14 cellular contexts compared by ENCODE assay signal in the genomic region with DNA sequence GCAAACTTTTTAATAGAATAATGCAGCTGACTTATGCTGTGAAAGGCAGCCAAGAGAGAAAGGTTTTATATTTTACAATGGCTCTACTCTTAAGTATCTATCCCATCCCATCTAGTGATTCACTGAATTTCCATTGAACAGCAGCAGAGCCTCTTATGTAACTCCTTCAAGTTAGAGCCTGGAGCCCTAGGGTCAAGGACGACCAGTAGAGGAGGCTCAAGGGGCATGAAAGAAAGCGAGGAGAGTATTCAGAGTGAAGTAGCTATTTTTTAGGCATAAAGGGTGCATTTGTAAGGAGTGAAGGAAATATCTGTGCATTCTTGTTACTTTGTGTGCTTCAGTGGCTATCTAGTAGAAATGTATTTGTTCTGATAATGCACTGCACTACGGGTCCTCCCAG.
DNase-seq lines count a peak whose midpoint lies in the region; ATAC-seq and TF ChIP-seq lines count a peak whose summit lies in the region.
"Had no signal": no experiment of that assay in that cellular context is flagged by ENCODE, and none has a peak within 500 bp of the region (broad histone marks: within the 10 kb centered on the region; RNA-seq: fewer than 3 reads in every experiment).

No MANE protein-coding gene starts in this region.

- CTCF ChIA-PET in WTC11 (lab: Charles Lee) = interaction anchor here (0.5 to 1.0 kb wide), 6 partner anchors 15 to 1081 kb away, joined by 3 to 4 read pairs (median 4); no protein-coding TSS in a partner anchor

- no peak overlapping the region for H3K27ac Mint-ChIP-seq in WTC11
- H3K27ac Mint-ChIP-seq in activated T-helper 2 cell treated with anti-CD3 and anti-CD28 coated beads, Interferon-gamma antibody, Interleukin-2, Interleukin-4, amounts not matched to agents 10 μg/mL and 5 μg/mL and 100 μg/mL, durations not matched to agents 14 hours and 24 hours and 36 hours = no peak overlapping the region
- H3K27ac Mint-ChIP-seq: activated CD8-positive, alpha-beta T cell treated with anti-CD3 and anti-CD28 coated beads for 36 hours; stimulated activated naive CD8-positive, alpha-beta T cell treated with anti-CD3 and anti-CD28 coated beads, Interleukin-15, Interleukin-2, amounts not matched to agents 100 ng/mL and 50 ng/mL, for 24 hours had no signal

- no peak overlapping the region for H3K4me3 Mint-ChIP-seq in WTC11
- no peak overlapping the region for H3K4me3 Mint-ChIP-seq in activated T-helper 2 cell treated with anti-CD3 and anti-CD28 coated beads, Interferon-gamma antibody, Interleukin-2, Interleukin-4, amounts not matched to agents 10 μg/mL and 5 μg/mL and 100 μg/mL, durations not matched to agents 14 hours and 24 hours and 36 hours (ENCODE audit: low read depth)
- H3K4me3 Mint-ChIP-seq: activated CD8-positive, alpha-beta T cell treated with anti-CD3 and anti-CD28 coated beads for 36 hours; stimulated activated naive CD8-positive, alpha-beta T cell treated with anti-CD3 and anti-CD28 coated beads, Interleukin-15, Interleukin-2, amounts not matched to agents 100 ng/mL and 50 ng/mL, for 24 hours had no signal

- DNase-seq in A172 (ENCODE audit: low spot score) (peak; percentile 5), H4 (ENCODE audit: low spot score) (peak; percentile 54), NCI-H2227 (lab: John Stamatoyannopoulos, UW; ENCODE audit: unreplicated experiment) (peak; percentile 35), WTC11 (ENCODE audit: low spot score) (peak; percentile 23), NCI-H1092 treated with DMSO at 0.1 percent for 48 hours (lab: John Stamatoyannopoulos, UW) (no peak), T1000 (lab: John Stamatoyannopoulos, UW) (no peak)
- no peak for DNase-seq in activated T-helper 2 cell treated with anti-CD3 and anti-CD28 coated beads, Interferon-gamma antibody, Interleukin-2, Interleukin-4, amounts not matched to agents 10 μg/mL and 5 μg/mL and 100 μg/mL, durations not matched to agents 14 hours and 24 hours and 36 hours (ENCODE audit: low spot score)
- DNase-seq: activated CD8-positive, alpha-beta T cell treated with anti-CD3 and anti-CD28 coated beads for 36 hours; activated T-cell treated with anti-CD3 and anti-CD28 coated beads, Interleukin-2, amount 50 U/mL, for 48 hours; effector CD4-positive, alpha-beta T cell; GF-D8; NCI-H345 had no signal

- ATAC-seq in WTC11 (peak; percentile 92), HG02678 (IDR thresholded peaks at IDR 0.05; ENCODE audit: unreplicated experiment) (no peak)
- ATAC-seq: activated CD8-positive, alpha-beta T cell treated with anti-CD3 and anti-CD28 coated beads for 36 hours had no signal

- H3K4me1 Mint-ChIP-seq in WTC11 = peaks cover 8% of the 10 kb centered on the region
- H3K4me1 Mint-ChIP-seq in activated T-helper 2 cell treated with anti-CD3 and anti-CD28 coated beads, Interferon-gamma antibody, Interleukin-2, Interleukin-4, amounts not matched to agents 10 μg/mL and 5 μg/mL and 100 μg/mL, durations not matched to agents 14 hours and 24 hours and 36 hours (ENCODE audit: low read depth) = no peaks in the 10 kb centered on the region

- no peaks in the 10 kb centered on the region for H3K36me3 Mint-ChIP-seq in WTC11
- no peaks in the 10 kb centered on the region for H3K36me3 Mint-ChIP-seq in activated T-helper 2 cell treated with anti-CD3 and anti-CD28 coated beads, Interferon-gamma antibody, Interleukin-2, Interleukin-4, amounts not matched to agents 10 μg/mL and 5 μg/mL and 100 μg/mL, durations not matched to agents 14 hours and 24 hours and 36 hours (ENCODE audit: low read depth)

- no peaks in the 10 kb centered on the region for H3K9me3 Mint-ChIP-seq in WTC11
- no peaks in the 10 kb centered on the region for H3K9me3 Mint-ChIP-seq in activated T-helper 2 cell treated with anti-CD3 and anti-CD28 coated beads, Interferon-gamma antibody, Interleukin-2, Interleukin-4, amounts not matched to agents 10 μg/mL and 5 μg/mL and 100 μg/mL, durations not matched to agents 14 hours and 24 hours and 36 hours
- H3K9me3 Mint-ChIP-seq: activated CD8-positive, alpha-beta T cell treated with anti-CD3 and anti-CD28 coated beads for 36 hours; stimulated activated naive CD8-positive, alpha-beta T cell treated with anti-CD3 and anti-CD28 coated beads, Interleukin-15, Interleukin-2, amounts not matched to agents 100 ng/mL and 50 ng/mL, for 24 hours had no signal

- POLR2A ChIA-PET in WTC11 (lab: Charles Lee) = no interaction called here

- intact Hi-C loops in activated T-helper 2 cell treated with anti-CD3 and anti-CD28 coated beads, Interferon-gamma antibody, Interleukin-2, Interleukin-4, amounts not matched to agents 10 μg/mL and 5 μg/mL and 100 μg/mL, durations not matched to agents 14 hours and 24 hours and 36 hours (cut with micrococcal nuclease) = no loop called here

- H3K27me3 Mint-ChIP-seq in WTC11 (ENCODE audit: low read depth) = no peaks in the 10 kb centered on the region
- no peaks in the 10 kb centered on the region for H3K27me3 Mint-ChIP-seq in activated T-helper 2 cell treated with anti-CD3 and anti-CD28 coated beads, Interferon-gamma antibody, Interleukin-2, Interleukin-4, amounts not matched to agents 10 μg/mL and 5 μg/mL and 100 μg/mL, durations not matched to agents 14 hours and 24 hours and 36 hours (ENCODE audit: low read depth)

- no peak for TF ChIP-seq CTCF in WTC11 (IDR thresholded peaks at IDR 0.05)

TF ChIP-seq in WTC11, 78 proteins besides CTCF, POLR2A, EP300 and RAD21 (continues in another document):
- TF ChIP-seq NFATC4 (CRISPR knock-in tag; IDR thresholded peaks at IDR 0.05) (no peak), ZNF263 (CRISPR knock-in tag; IDR thresholded peaks at IDR 0.05; ENCODE audit: low read depth) (no peak), TP53 (CRISPR knock-in tag; IDR thresholded peaks at IDR 0.05) (no peak), TEAD4 (CRISPR knock-in tag; IDR thresholded peaks at IDR 0.05) (no peak), ZNF416 (CRISPR knock-in tag; IDR thresholded peaks at IDR 0.05) (no peak), OVOL2 (CRISPR knock-in tag; IDR thresholded peaks at IDR 0.05; ENCODE audit: borderline replicate concordance) (no peak), ZNF423 (CRISPR knock-in tag; IDR thresholded peaks at IDR 0.05) (no peak), CBFB (CRISPR knock-in tag; IDR thresholded peaks at IDR 0.05; ENCODE audit: low read depth) (no peak), JUN (CRISPR knock-in tag; IDR thresholded peaks at IDR 0.05) (no peak), SOX15 (CRISPR knock-in tag; IDR thresholded peaks at IDR 0.05) (no peak)
- TF ChIP-seq, protein P1, sequence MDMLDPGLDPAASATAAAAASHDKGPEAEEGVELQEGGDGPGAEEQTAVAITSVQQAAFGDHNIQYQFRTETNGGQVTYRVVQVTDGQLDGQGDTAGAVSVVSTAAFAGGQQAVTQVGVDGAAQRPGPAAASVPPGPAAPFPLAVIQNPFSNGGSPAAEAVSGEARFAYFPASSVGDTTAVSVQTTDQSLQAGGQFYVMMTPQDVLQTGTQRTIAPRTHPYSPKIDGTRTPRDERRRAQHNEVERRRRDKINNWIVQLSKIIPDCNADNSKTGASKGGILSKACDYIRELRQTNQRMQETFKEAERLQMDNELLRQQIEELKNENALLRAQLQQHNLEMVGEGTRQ (CRISPR knock-in tag; IDR thresholded peaks at IDR 0.05) = no peak
- TF ChIP-seq, protein P2, sequence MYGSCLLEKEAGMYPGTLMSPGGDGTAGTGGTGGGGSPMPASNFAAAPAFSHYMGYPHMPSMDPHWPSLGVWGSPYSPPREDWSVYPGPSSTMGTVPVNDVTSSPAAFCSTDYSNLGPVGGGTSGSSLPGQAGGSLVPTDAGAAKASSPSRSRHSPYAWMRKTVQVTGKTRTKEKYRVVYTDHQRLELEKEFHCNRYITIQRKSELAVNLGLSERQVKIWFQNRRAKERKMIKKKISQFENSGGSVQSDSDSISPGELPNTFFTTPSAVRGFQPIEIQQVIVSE (CRISPR knock-in tag; IDR thresholded peaks at IDR 0.05; ENCODE audit: borderline replicate concordance) = no peak
- TF ChIP-seq, protein P3, sequence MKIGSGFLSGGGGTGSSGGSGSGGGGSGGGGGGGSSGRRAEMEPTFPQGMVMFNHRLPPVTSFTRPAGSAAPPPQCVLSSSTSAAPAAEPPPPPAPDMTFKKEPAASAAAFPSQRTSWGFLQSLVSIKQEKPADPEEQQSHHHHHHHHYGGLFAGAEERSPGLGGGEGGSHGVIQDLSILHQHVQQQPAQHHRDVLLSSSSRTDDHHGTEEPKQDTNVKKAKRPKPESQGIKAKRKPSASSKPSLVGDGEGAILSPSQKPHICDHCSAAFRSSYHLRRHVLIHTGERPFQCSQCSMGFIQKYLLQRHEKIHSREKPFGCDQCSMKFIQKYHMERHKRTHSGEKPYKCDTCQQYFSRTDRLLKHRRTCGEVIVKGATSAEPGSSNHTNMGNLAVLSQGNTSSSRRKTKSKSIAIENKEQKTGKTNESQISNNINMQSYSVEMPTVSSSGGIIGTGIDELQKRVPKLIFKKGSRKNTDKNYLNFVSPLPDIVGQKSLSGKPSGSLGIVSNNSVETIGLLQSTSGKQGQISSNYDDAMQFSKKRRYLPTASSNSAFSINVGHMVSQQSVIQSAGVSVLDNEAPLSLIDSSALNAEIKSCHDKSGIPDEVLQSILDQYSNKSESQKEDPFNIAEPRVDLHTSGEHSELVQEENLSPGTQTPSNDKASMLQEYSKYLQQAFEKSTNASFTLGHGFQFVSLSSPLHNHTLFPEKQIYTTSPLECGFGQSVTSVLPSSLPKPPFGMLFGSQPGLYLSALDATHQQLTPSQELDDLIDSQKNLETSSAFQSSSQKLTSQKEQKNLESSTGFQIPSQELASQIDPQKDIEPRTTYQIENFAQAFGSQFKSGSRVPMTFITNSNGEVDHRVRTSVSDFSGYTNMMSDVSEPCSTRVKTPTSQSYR (CRISPR knock-in tag; IDR thresholded peaks at IDR 0.05) = no peak

Comparison
In these comparisons a context has a peak if more than half of its experiments do, and no peak if none do; other contexts are left out.
1. DNase-seq: peak in A172 (single experiment), H4 (single experiment), NCI-H2227 (single experiment) and WTC11 (single experiment); none in NCI-H1092 treated with DMSO at 0.1 percent for 48 hours (single experiment), activated T-helper 2 cell treated with anti-CD3 and anti-CD28 coated beads, Interferon-gamma antibody, Interleukin-2, Interleukin-4, amounts not matched to agents 10 μg/mL and 5 μg/mL and 100 μg/mL, durations not matched to agents 14 hours and 24 hours and 36 hours (single experiment) and T1000 (single experiment).